Comparison of ENCODE assay signal across 22 cellular contexts in genomic region chr22:18114976-18115652, GRCh38. TPM values are rescaled to one million over a fixed set of nuclear protein-coding genes. Genes with fewer than 3 reads are reported as not detected.
DNase-seq lines count a peak whose midpoint lies in the region; ATAC-seq, FAIRE-seq and TF ChIP-seq lines count a peak whose summit lies in the region.
"Had no signal": no experiment of that assay in that cellular context is flagged by ENCODE, and none has a peak within 500 bp of the region (broad histone marks: within the 10 kb centered on the region; RNA-seq: fewer than 3 reads in every experiment).

No MANE protein-coding gene starts in this region.

- no peaks in the 10 kb centered on the region for H3K36me3 Mint-ChIP-seq in endodermal cell (ENCODE audit: low read depth)

- CTCF ChIA-PET in GM12878 (lab: Yijun Ruan, JAX), result interaction anchor here (2.0 to 5.9 kb wide), 2 partner anchors 30 to 38 kb away, joined by 6 to 36 read pairs; partner anchors contain the start of gene PEX26

- POLR2A ChIA-PET in GM12878 (lab: Charles Lee), result no interaction called here

- H3K9ac ChIP-seq in GM12878 (ENCODE audit: control insufficient read depth, insufficient read depth, low read length), result no peak overlapping the region
- H3K9ac ChIP-seq in endodermal cell (ENCODE audit: extremely low read depth, low read length, poor library complexity, severe bottlenecking), result no peak overlapping the region

- H3K9me3 ChIP-seq in left ventricle myocardium inferior (replicated peaks) (no peaks in the 10 kb centered on the region), GM12878 (replicated peaks; ENCODE audit: control insufficient read depth, insufficient read depth, low read length) (no peaks in the 10 kb centered on the region; the same call in 2 of the 3 replicates), gastrocnemius medialis (no peaks in the 10 kb centered on the region), endodermal cell (ENCODE audit: control insufficient read depth, low read length) (no peaks in the 10 kb centered on the region)
- H3K9me3 ChIP-seq: MG63 had no signal

- TF ChIP-seq CTCF in left ventricle myocardium inferior (IDR thresholded peaks at IDR 0.05; ENCODE audit: borderline replicate concordance) (no peak), GM12878 (IDR thresholded peaks at IDR 0.05 in 2 of 3, conservative IDR thresholded peaks at IDR 0.05 in 1 of 3; ENCODE audit: control insufficient read depth in 2 of 3, extremely low read depth in 1 of 3, insufficient read depth in 1 of 3, low read depth in 3 of 3, low read length in 3 of 3) (no peak), gastrocnemius medialis (IDR thresholded peaks at IDR 0.05 in 4 of 5, conservative IDR thresholded peaks at IDR 0.05 in 1 of 5) (no peak), endodermal cell (conservative IDR thresholded peaks at IDR 0.05) (no peak)

- RAD21 ChIA-PET in GM12878 (lab: Charles Lee; ENCODE audit: unreplicated experiment), result interaction anchor here (6.2 kb wide), 1 partner anchor 39 kb away, joined by 34 read pairs; the partner anchor contains the start of gene PEX26

- peaks cover 26% of the 10 kb centered on the region for H3K79me2 ChIP-seq in GM12878 (ENCODE audit: control insufficient read depth, insufficient read depth, low read length)

- no peaks in the 10 kb centered on the region for H3K9me3 Mint-ChIP-seq in endodermal cell
- H3K9me3 Mint-ChIP-seq: CD4-positive, alpha-beta T cell; HFFc6 had no signal

- no peak overlapping the region for H3K4me3 Mint-ChIP-seq in endodermal cell
- H3K4me3 Mint-ChIP-seq: CD4-positive, alpha-beta T cell; HFFc6 had no signal

- H4K20me1 ChIP-seq in GM12878 (ENCODE audit: control insufficient read depth, insufficient read depth), result no peaks in the 10 kb centered on the region

- H3K27me3 Mint-ChIP-seq in endodermal cell (ENCODE audit: insufficient read depth), result peaks cover 30% of the 10 kb centered on the region

- H3K4me1 Mint-ChIP-seq in endodermal cell, result peaks cover 3% of the 10 kb centered on the region

- ATAC-seq in left cardiac atrium (no peak), GM12878 (no peak), gastrocnemius medialis (no peak)
- ATAC-seq: Panc1 had no signal

- H3K4me3 ChIP-seq in left ventricle myocardium inferior (peak overlapping the region; percentile 75), GM12878 (no peak overlapping the region), gastrocnemius medialis (no peak overlapping the region), endodermal cell (ENCODE audit: low read length) (no peak overlapping the region)
- H3K4me3 ChIP-seq: MG63, SK-N-MC had no signal

- 83% methylated on average over 15 of the region's 15 CpGs for WGBS in GM12878 (ENCODE audit: insufficient coverage, insufficient replicate concordance, low lambda C conversion rate, missing lambda C conversion rate)
- 92 to 98% methylated on average over 14 to 15 of the region's 15 CpGs for WGBS in endodermal cell (ENCODE audit: insufficient coverage in 1 of 2, insufficient read length in 1 of 2), 2 experiments

- intact Hi-C loops in left ventricle myocardium inferior (cut with micrococcal nuclease), result no loop called here
- intact Hi-C loops in left cardiac atrium (cut with DNase I), result no loop called here
- intact Hi-C loops in GM12878 (cut with micrococcal nuclease; ENCODE audit: unreplicated experiment), result no loop called here
- intact Hi-C loops in gastrocnemius medialis (cut with DNase I; ENCODE audit: low total_unique reads), result loop anchor here (10.0 kb wide), 2 partner anchors 740 to 1170 kb away; no protein-coding TSS in a partner anchor

- FAIRE-seq in GM12878 (lab: Jason Lieb, UNC), result no peak
- FAIRE-seq: D721Med, G401.6, HTR-8/SVneo had no signal

- DNase-seq in left ventricle myocardium inferior, result no peak
- DNase-seq in left cardiac atrium, result no peak
- peak; percentile 24 for DNase-seq in G401 (ENCODE audit: low spot score)
- DNase-seq in GM12878 (ENCODE audit: low read depth, low spot score), result no peak
- DNase-seq in gastrocnemius medialis, result peak in 1 of 2 donors; percentile 57
- DNase-seq in endodermal cell, result no peak
- no peak for DNase-seq in ecto neural progenitor cell (ENCODE audit: low spot score)
- no peak for DNase-seq in DMS53 treated with DMSO at 0.1 percent for 48 hours (lab: John Stamatoyannopoulos, UW; ENCODE audit: unreplicated experiment)
- DNase-seq: CD4-positive, alpha-beta T cell; H7; HFFc6; MG63; NCI-H1694; NCI-H2029 treated with DMSO at 0.1 percent for 48 hours; NCI-H526 treated with DMSO at 0.1 percent for 48 hours; SIG-M5 had no signal

- 0 out of 2 replicates have a peak overlapping the region, but pooled peaks have one; percentile 32 for H3K4me2 ChIP-seq in GM12878 (ENCODE audit: control insufficient read depth, insufficient read depth)

- no TSS peak for BruUV-seq in GM12878 (replicated peaks; lab: Mats Ljungman, UMichigan)

- H3K27me3 ChIP-seq in left ventricle myocardium inferior (ENCODE audit: low read depth) (peaks cover 14% of the 10 kb centered on the region), GM12878 (replicated peaks in 1 of 2; ENCODE audit: control insufficient read depth in 2 of 2, insufficient read depth in 2 of 2, low read length in 1 of 2) (no peaks in the 10 kb centered on the region; a peak in 1 of 4 replicates), gastrocnemius medialis (no peaks in the 10 kb centered on the region), endodermal cell (ENCODE audit: control insufficient read depth, insufficient read depth, low read length, poor library complexity, severe bottlenecking) (peaks cover 22% of the 10 kb centered on the region)
- H3K27me3 ChIP-seq: MG63 had no signal

- no peaks in the 10 kb centered on the region for H3K36me3 ChIP-seq in left ventricle myocardium inferior
- H3K36me3 ChIP-seq in GM12878 (ENCODE audit: control insufficient read depth in 2 of 2, insufficient read depth in 2 of 2, low read length in 1 of 2), result no peaks in the 10 kb centered on the region
- no peaks in the 10 kb centered on the region for H3K36me3 ChIP-seq in gastrocnemius medialis
- H3K36me3 ChIP-seq in endodermal cell (ENCODE audit: control insufficient read depth, insufficient read depth, low read length), result no peaks in the 10 kb centered on the region
- H3K36me3 ChIP-seq: MG63 had no signal

- no peak overlapping the region for H3K27ac Mint-ChIP-seq in endodermal cell
- H3K27ac Mint-ChIP-seq: CD4-positive, alpha-beta T cell; HFFc6 had no signal

- SMC1A ChIA-PET in GM12878 (lab: Charles Lee; ENCODE audit: uncharacterized antibody, unreplicated experiment), result interaction anchor here (0.9 to 1.4 kb wide), 4 partner anchors 9 to 39 kb away, joined by 3 to 5 read pairs (median 3); partner anchors contain the start of gene PEX26

- TF ChIP-seq EP300 in GM12878 (IDR thresholded peaks at IDR 0.05; ENCODE audit: borderline replicate concordance in 1 of 2, control insufficient read depth in 1 of 2, low read depth in 2 of 2, low read length in 2 of 2), result no peak

- TF ChIP-seq POLR2A in GM12878 (IDR thresholded peaks at IDR 0.05; ENCODE audit: low read depth, low read length) (no peak), gastrocnemius medialis (IDR thresholded peaks at IDR 0.05) (no peak)

- H2AFZ ChIP-seq in GM12878 (ENCODE audit: control insufficient read depth, low read depth, low read length), result no peak overlapping the region

- TF ChIP-seq RAD21 in GM12878 (IDR thresholded peaks at IDR 0.05; ENCODE audit: insufficient read depth, low read depth, low read length), result no peak

- in situ Hi-C loops in G401 (cut with HindIII; ENCODE audit: low sequenced_read_pairs) (no loop called here), GM12878 (cut with MboI) (no loop called here), gastrocnemius medialis (cut with MboI; ENCODE audit: low sequenced_read_pairs in 4 of 4) (no loop called here)

- peaks cover 77% of the 10 kb centered on the region for H3K4me1 ChIP-seq in left ventricle myocardium inferior
- H3K4me1 ChIP-seq in GM12878 (ENCODE audit: control insufficient read depth, insufficient read depth, low read length), result peaks cover 19% of the 10 kb centered on the region
- peaks cover 83 to 91% of the 10 kb centered on the region in 2 donors for H3K4me1 ChIP-seq in gastrocnemius medialis
- no peaks in the 10 kb centered on the region for H3K4me1 ChIP-seq in endodermal cell (ENCODE audit: control insufficient read depth, insufficient read depth, low read length)

- H3K27ac ChIP-seq in left ventricle myocardium inferior (replicated peaks) (peak overlapping the region; percentile 96), GM12878 (ENCODE audit: control insufficient read depth, insufficient read depth) (no peak overlapping the region), gastrocnemius medialis (peak overlapping the region; percentile 87 to 97 (median 94)), endodermal cell (ENCODE audit: low read depth, low read length) (no peak overlapping the region)
- H3K27ac ChIP-seq: RWPE1, SK-N-MC had no signal

RNA-seq across cellular contexts. Expression of gene TUBA8, which starts 4.5 kb away (rescaled TPM):
- total RNA-seq in left ventricle myocardium inferior (253 TPM), left cardiac atrium (100 to 1,000 TPM in 1 of 2 donors, 10 to 100 TPM in 1; 98.8 to 200 TPM), GM12878 (2014; rRNA removed) (20.9 and 24.1 TPM in 2 replicates), GM12878 (2014; rRNA removed; fragmentation: Illumina TruSeq; extraction: Trizol) (11.9 and 14.7 TPM in 2 replicates), GM12878 (2021) (21.0 and 21.1 TPM in 2 replicates), gastrocnemius medialis (100 to 1,000 TPM in 1 of 4 donors, 10 to 100 TPM in 3; 57.8 to 114 (median 77.7) TPM), endodermal cell (under 1 TPM; 0.58 to 0.66 TPM)
- 0.49 TPM in 1 of 2 replicates, not detected in the other for total RNA-seq in G401 (2014; rRNA removed; shearing (Covaris generic))
- 7.2 and 8.4 TPM in 2 replicates for total RNA-seq in GM12878 (2013; cell fraction: nucleolus; rRNA removed)
- polyA plus RNA-seq in GM12878 (2011; ENCODE audit: low read depth), result 7.9 TPM
- polyA plus RNA-seq in GM12878 (2011; rRNA removed) (4.1 and 7.0 TPM in 2 replicates), GM12878 (2014; fragmentation: Illumina TruSeq; extraction: Trizol) (13.1 and 23.7 TPM in 2 replicates), GM12878 (2014; fragmentation: Nextera tagmentation; extraction: Ambion mirVana) (1 to 10 TPM; 2.2 to 5.5 TPM), GM12878 (2014; rRNA removed) (25.5 and 26.0 TPM in 2 replicates), GM12878 (2016; fragmentation: Nextera tagmentation; extraction: Ambion mirVana) (10 to 100 TPM; 27.3 to 30.3 TPM)
- 11.6 and 12.3 TPM in 2 replicates for polyA plus RNA-seq in GM12878 (2011; cell fraction: cytosol; rRNA removed)
- 6.2 and 6.5 TPM in 2 replicates for polyA plus RNA-seq in GM12878 (2011; cell fraction: nucleus; rRNA removed)
- 8.5 and 13.0 TPM in 2 replicates for polyA plus RNA-seq in GM12878 (2012)
- 4.2 and 7.4 TPM in 2 replicates for polyA minus RNA-seq in GM12878 (2011; rRNA and poly(A)+ RNA removed)
- polyA minus RNA-seq in GM12878 (2011; cell fraction: cytosol; rRNA and poly(A)+ RNA removed), result 1.4 and 1.6 TPM in 2 replicates
- 0.48 and 1.4 TPM in 2 replicates for polyA minus RNA-seq in GM12878 (2011; cell fraction: nucleus; rRNA and poly(A)+ RNA removed)
- 1.3 TPM for polyA plus RNA-seq in endodermal cell (2013, experiment 1 of 2)
- polyA plus RNA-seq in endodermal cell (2013, experiment 2 of 2), result 1.5 TPM

RNA-seq across cellular contexts. Expression of gene USP18, which starts 34.9 kb away (rescaled TPM):
- total RNA-seq in left ventricle myocardium inferior (2.1 TPM), left cardiac atrium (1 to 10 TPM; 3.3 to 5.1 TPM), GM12878 (2014; rRNA removed) (58.5 and 66.4 TPM in 2 replicates), GM12878 (2014; rRNA removed; fragmentation: Illumina TruSeq; extraction: Trizol) (39.8 and 43.0 TPM in 2 replicates), GM12878 (2021) (37.5 and 42.7 TPM in 2 replicates), gastrocnemius medialis (1 to 10 TPM; 1.1 to 4.8 (median 2.9) TPM), endodermal cell (1 to 10 TPM; 1.3 to 1.9 TPM)
- 2.0 and 2.1 TPM in 2 replicates for total RNA-seq in G401 (2014; rRNA removed; shearing (Covaris generic))
- total RNA-seq in GM12878 (2013; cell fraction: nucleolus; rRNA removed), result 9.9 and 10.7 TPM in 2 replicates
- 29.6 TPM for polyA plus RNA-seq in GM12878 (2011; ENCODE audit: low read depth)
- polyA plus RNA-seq in GM12878 (2011; rRNA removed) (83.5 and 84.7 TPM in 2 replicates), GM12878 (2014; fragmentation: Illumina TruSeq; extraction: Trizol) (42.3 and 44.7 TPM in 2 replicates), GM12878 (2014; fragmentation: Nextera tagmentation; extraction: Ambion mirVana) (10 to 100 TPM; 53.0 to 65.7 TPM), GM12878 (2014; rRNA removed) (53.0 and 65.8 TPM in 2 replicates), GM12878 (2016; fragmentation: Nextera tagmentation; extraction: Ambion mirVana) (10 to 100 TPM; 60.6 to 66.8 TPM)
- 76.9 and 77.8 TPM in 2 replicates for polyA plus RNA-seq in GM12878 (2011; cell fraction: cytosol; rRNA removed)
- polyA plus RNA-seq in GM12878 (2011; cell fraction: nucleus; rRNA removed), result 54.3 and 59.3 TPM in 2 replicates
- polyA plus RNA-seq in GM12878 (2012), result 29.4 and 36.3 TPM in 2 replicates
- 55.4 and 67.0 TPM in 2 replicates for polyA minus RNA-seq in GM12878 (2011; rRNA and poly(A)+ RNA removed)
- polyA minus RNA-seq in GM12878 (2011; cell fraction: cytosol; rRNA and poly(A)+ RNA removed), result 17.2 and 18.8 TPM in 2 replicates
- polyA minus RNA-seq in GM12878 (2011; cell fraction: nucleus; rRNA and poly(A)+ RNA removed), result 8.5 and 12.8 TPM in 2 replicates
- polyA plus RNA-seq in endodermal cell (2013, experiment 1 of 2), result 2.6 TPM
- polyA plus RNA-seq in endodermal cell (2013, experiment 2 of 2), result 2.6 TPM

RNA-seq across cellular contexts. Expression of gene PEX26, which starts 37.3 kb away (rescaled TPM):
- 20.5 TPM for total RNA-seq in left ventricle myocardium inferior
- total RNA-seq in left cardiac atrium, result 10 to 100 TPM; 21.6 to 22.5 TPM
- 13.7 and 20.7 TPM in 2 replicates for total RNA-seq in G401 (2014; rRNA removed; shearing (Covaris generic))
- 32.1 and 35.1 TPM in 2 replicates for total RNA-seq in GM12878 (2013; cell fraction: nucleolus; rRNA removed)
- 24.1 and 25.8 TPM in 2 replicates for total RNA-seq in GM12878 (2014; rRNA removed)
- total RNA-seq in GM12878 (2014; rRNA removed; fragmentation: Illumina TruSeq; extraction: Trizol), result 16.6 and 19.7 TPM in 2 replicates
- total RNA-seq in GM12878 (2021), result 50.0 and 50.8 TPM in 2 replicates
- polyA plus RNA-seq in GM12878 (2011; ENCODE audit: low read depth), result 10.9 TPM
- polyA plus RNA-seq in GM12878 (2011; rRNA removed), result 21.5 and 29.1 TPM in 2 replicates
- 45.9 and 46.4 TPM in 2 replicates for polyA plus RNA-seq in GM12878 (2011; cell fraction: cytosol; rRNA removed)
- 21.1 and 25.5 TPM in 2 replicates for polyA plus RNA-seq in GM12878 (2011; cell fraction: nucleus; rRNA removed)
- 20.4 and 25.0 TPM in 2 replicates for polyA plus RNA-seq in GM12878 (2012)
- 15.3 and 25.2 TPM in 2 replicates for polyA plus RNA-seq in GM12878 (2014; fragmentation: Illumina TruSeq; extraction: Trizol)
- polyA plus RNA-seq in GM12878 (2014; fragmentation: Nextera tagmentation; extraction: Ambion mirVana), result 1 to 10 TPM in 1 of 2 experiments, under 1 TPM in 1; 0.79 to 1.1 TPM
- 35.5 and 39.9 TPM in 2 replicates for polyA plus RNA-seq in GM12878 (2014; rRNA removed)
- 1 to 10 TPM; 6.2 to 6.9 TPM for polyA plus RNA-seq in GM12878 (2016; fragmentation: Nextera tagmentation; extraction: Ambion mirVana)
- 35.8 and 47.0 TPM in 2 replicates for polyA minus RNA-seq in GM12878 (2011; rRNA and poly(A)+ RNA removed)
- 16.1 and 18.3 TPM in 2 replicates for polyA minus RNA-seq in GM12878 (2011; cell fraction: cytosol; rRNA and poly(A)+ RNA removed)
- polyA minus RNA-seq in GM12878 (2011; cell fraction: nucleus; rRNA and poly(A)+ RNA removed), result 8.1 and 13.5 TPM in 2 replicates
- 10 to 100 TPM; 16.4 to 24.7 (median 16.8) TPM for total RNA-seq in gastrocnemius medialis
- 10 to 100 TPM; 43.1 to 45.7 TPM for total RNA-seq in endodermal cell
- polyA plus RNA-seq in endodermal cell (2013, experiment 1 of 2), result 27.9 TPM
- polyA plus RNA-seq in endodermal cell (2013, experiment 2 of 2), result 24.7 TPM

Comparison
In these comparisons a context has a peak if more than half of its experiments do, and no peak if none do; other contexts are left out.
1. H3K27ac ChIP-seq: peak in left ventricle myocardium inferior (single experiment) and gastrocnemius medialis (4 of 4); none in GM12878 (single experiment) and endodermal cell (single experiment).